ENCODE assay signal across 1 cellular context in the genomic region with DNA sequence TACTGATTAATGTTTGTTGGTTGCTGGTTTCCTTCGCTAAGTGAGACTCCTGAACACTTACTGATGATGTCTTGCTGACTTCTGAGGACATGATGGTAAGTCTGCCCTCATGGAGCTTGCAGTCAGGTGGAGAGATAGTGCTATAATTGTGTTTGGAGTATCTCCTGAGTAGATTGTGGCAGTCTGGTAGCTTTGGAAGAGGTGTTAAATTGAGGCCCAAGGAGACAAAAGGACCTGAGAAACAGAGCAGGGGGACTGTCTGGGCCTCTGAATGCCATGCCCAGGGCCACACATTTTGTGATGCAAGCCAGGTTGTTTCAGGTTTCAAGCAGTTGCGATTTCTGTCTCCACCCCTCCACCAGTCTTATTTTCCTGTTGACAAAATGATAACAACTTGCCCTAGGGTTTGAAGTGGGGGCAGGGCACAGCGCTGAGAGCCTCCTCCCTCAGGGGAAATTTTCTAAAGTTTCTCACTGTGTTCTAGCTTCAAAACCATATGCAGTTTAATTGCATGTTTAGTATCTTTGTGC.
TF ChIP-seq lines count a peak whose summit lies in the region.

No MANE protein-coding gene starts in this region.

TF ChIP-seq in K562, 482 proteins besides CTCF, POLR2A, EP300 and RAD21 (continued from another document and continues in another):
- TF ChIP-seq, protein P1, sequence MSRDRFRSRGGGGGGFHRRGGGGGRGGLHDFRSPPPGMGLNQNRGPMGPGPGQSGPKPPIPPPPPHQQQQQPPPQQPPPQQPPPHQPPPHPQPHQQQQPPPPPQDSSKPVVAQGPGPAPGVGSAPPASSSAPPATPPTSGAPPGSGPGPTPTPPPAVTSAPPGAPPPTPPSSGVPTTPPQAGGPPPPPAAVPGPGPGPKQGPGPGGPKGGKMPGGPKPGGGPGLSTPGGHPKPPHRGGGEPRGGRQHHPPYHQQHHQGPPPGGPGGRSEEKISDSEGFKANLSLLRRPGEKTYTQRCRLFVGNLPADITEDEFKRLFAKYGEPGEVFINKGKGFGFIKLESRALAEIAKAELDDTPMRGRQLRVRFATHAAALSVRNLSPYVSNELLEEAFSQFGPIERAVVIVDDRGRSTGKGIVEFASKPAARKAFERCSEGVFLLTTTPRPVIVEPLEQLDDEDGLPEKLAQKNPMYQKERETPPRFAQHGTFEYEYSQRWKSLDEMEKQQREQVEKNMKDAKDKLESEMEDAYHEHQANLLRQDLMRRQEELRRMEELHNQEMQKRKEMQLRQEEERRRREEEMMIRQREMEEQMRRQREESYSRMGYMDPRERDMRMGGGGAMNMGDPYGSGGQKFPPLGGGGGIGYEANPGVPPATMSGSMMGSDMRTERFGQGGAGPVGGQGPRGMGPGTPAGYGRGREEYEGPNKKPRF (IDR thresholded peaks at IDR 0.05; ENCODE audit: low read depth, low read length): no peak
- TF ChIP-seq ZNF707 (CRISPR knock-in tag; conservative IDR thresholded peaks at IDR 0.05): no peak
- TF ChIP-seq, protein P2, sequence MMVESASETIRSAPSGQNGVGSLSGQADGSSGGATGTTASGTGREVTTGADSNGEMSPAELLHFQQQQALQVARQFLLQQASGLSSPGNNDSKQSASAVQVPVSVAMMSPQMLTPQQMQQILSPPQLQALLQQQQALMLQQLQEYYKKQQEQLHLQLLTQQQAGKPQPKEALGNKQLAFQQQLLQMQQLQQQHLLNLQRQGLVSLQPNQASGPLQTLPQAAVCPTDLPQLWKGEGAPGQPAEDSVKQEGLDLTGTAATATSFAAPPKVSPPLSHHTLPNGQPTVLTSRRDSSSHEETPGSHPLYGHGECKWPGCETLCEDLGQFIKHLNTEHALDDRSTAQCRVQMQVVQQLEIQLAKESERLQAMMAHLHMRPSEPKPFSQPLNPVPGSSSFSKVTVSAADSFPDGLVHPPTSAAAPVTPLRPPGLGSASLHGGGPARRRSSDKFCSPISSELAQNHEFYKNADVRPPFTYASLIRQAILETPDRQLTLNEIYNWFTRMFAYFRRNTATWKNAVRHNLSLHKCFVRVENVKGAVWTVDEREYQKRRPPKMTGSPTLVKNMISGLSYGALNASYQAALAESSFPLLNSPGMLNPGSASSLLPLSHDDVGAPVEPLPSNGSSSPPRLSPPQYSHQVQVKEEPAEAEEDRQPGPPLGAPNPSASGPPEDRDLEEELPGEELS (CRISPR knock-in tag; IDR thresholded peaks at IDR 0.05; ENCODE audit: borderline replicate concordance): no peak
- TF ChIP-seq CC2D1A (IDR thresholded peaks at IDR 0.05): no peak; the same call in 1 of the 2 replicates
- no peak for TF ChIP-seq RBM22 (IDR thresholded peaks at IDR 0.05; ENCODE audit: low read depth, low read length, poor library complexity, severe bottlenecking)
- TF ChIP-seq MAFK (IDR thresholded peaks at IDR 0.05; ENCODE audit: low read length): no peak
- TF ChIP-seq RBM34 (IDR thresholded peaks at IDR 0.05; ENCODE audit: borderline replicate concordance, insufficient read depth, low read length): no peak
- no peak for TF ChIP-seq NR4A1 (CRISPR knock-in tag; IDR thresholded peaks at IDR 0.05)
- no peak for TF ChIP-seq NR4A1 (tag; IDR thresholded peaks at IDR 0.05)
- no peak for TF ChIP-seq HLTF (IDR thresholded peaks at IDR 0.05)
- TF ChIP-seq, protein P3, sequence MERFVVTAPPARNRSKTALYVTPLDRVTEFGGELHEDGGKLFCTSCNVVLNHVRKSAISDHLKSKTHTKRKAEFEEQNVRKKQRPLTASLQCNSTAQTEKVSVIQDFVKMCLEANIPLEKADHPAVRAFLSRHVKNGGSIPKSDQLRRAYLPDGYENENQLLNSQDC (CRISPR knock-in tag; IDR thresholded peaks at IDR 0.05): no peak
- TF ChIP-seq, protein P4, sequence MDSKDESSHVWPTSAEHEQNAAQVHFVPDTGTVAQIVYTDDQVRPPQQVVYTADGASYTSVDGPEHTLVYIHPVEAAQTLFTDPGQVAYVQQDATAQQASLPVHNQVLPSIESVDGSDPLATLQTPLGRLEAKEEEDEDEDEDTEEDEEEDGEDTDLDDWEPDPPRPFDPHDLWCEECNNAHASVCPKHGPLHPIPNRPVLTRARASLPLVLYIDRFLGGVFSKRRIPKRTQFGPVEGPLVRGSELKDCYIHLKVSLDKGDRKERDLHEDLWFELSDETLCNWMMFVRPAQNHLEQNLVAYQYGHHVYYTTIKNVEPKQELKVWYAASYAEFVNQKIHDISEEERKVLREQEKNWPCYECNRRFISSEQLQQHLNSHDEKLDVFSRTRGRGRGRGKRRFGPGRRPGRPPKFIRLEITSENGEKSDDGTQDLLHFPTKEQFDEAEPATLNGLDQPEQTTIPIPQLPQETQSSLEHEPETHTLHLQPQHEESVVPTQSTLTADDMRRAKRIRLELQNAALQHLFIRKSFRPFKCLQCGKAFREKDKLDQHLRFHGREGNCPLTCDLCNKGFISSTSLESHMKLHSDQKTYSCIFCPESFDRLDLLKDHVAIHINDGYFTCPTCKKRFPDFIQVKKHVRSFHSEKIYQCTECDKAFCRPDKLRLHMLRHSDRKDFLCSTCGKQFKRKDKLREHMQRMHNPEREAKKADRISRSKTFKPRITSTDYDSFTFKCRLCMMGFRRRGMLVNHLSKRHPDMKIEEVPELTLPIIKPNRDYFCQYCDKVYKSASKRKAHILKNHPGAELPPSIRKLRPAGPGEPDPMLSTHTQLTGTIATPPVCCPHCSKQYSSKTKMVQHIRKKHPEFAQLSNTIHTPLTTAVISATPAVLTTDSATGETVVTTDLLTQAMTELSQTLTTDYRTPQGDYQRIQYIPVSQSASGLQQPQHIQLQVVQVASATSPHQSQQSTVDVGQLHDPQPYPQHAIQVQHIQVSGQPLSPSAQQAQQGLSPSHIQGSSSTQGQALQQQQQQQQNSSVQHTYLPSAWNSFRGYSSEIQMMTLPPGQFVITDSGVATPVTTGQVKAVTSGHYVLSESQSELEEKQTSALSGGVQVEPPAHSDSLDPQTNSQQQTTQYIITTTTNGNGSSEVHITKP (IDR thresholded peaks at IDR 0.05; ENCODE audit: partially characterized antibody): no peak
- TF ChIP-seq, protein P5, sequence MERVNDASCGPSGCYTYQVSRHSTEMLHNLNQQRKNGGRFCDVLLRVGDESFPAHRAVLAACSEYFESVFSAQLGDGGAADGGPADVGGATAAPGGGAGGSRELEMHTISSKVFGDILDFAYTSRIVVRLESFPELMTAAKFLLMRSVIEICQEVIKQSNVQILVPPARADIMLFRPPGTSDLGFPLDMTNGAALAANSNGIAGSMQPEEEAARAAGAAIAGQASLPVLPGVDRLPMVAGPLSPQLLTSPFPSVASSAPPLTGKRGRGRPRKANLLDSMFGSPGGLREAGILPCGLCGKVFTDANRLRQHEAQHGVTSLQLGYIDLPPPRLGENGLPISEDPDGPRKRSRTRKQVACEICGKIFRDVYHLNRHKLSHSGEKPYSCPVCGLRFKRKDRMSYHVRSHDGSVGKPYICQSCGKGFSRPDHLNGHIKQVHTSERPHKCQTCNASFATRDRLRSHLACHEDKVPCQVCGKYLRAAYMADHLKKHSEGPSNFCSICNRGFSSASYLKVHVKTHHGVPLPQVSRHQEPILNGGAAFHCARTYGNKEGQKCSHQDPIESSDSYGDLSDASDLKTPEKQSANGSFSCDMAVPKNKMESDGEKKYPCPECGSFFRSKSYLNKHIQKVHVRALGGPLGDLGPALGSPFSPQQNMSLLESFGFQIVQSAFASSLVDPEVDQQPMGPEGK (CRISPR knock-in tag; IDR thresholded peaks at IDR 0.05; ENCODE audit: borderline replicate concordance): no peak
- no peak for TF ChIP-seq ZNF561 (CRISPR knock-in tag; conservative IDR thresholded peaks at IDR 0.05)
- TF ChIP-seq EWSR1 (IDR thresholded peaks at IDR 0.05; ENCODE audit: borderline replicate concordance, low read depth, partially characterized antibody): no peak
- TF ChIP-seq, protein P6, sequence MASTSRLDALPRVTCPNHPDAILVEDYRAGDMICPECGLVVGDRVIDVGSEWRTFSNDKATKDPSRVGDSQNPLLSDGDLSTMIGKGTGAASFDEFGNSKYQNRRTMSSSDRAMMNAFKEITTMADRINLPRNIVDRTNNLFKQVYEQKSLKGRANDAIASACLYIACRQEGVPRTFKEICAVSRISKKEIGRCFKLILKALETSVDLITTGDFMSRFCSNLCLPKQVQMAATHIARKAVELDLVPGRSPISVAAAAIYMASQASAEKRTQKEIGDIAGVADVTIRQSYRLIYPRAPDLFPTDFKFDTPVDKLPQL (IDR thresholded peaks at IDR 0.05; ENCODE audit: extremely low read depth, insufficient read length): no peak
- no peak for TF ChIP-seq HDAC3 (IDR thresholded peaks at IDR 0.05; ENCODE audit: borderline replicate concordance, partially characterized antibody)
- TF ChIP-seq ERF (CRISPR knock-in tag; IDR thresholded peaks at IDR 0.05): no peak
- no peak for TF ChIP-seq ZSCAN32 (CRISPR knock-in tag; IDR thresholded peaks at IDR 0.05)
- TF ChIP-seq, protein P7, sequence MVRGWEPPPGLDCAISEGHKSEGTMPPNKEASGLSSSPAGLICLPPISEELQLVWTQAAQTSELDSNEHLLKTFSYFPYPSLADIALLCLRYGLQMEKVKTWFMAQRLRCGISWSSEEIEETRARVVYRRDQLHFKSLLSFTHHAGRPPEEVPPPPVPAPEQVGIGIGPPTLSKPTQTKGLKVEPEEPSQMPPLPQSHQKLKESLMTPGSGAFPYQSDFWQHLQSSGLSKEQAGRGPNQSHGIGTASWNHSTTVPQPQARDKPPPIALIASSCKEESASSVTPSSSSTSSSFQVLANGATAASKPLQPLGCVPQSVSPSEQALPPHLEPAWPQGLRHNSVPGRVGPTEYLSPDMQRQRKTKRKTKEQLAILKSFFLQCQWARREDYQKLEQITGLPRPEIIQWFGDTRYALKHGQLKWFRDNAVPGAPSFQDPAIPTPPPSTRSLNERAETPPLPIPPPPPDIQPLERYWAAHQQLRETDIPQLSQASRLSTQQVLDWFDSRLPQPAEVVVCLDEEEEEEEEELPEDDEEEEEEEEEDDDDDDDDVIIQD (CRISPR knock-in tag; IDR thresholded peaks at IDR 0.05): no peak
- TF ChIP-seq MTA1 (IDR thresholded peaks at IDR 0.05; ENCODE audit: borderline replicate concordance): no peak
- TF ChIP-seq, protein P8, sequence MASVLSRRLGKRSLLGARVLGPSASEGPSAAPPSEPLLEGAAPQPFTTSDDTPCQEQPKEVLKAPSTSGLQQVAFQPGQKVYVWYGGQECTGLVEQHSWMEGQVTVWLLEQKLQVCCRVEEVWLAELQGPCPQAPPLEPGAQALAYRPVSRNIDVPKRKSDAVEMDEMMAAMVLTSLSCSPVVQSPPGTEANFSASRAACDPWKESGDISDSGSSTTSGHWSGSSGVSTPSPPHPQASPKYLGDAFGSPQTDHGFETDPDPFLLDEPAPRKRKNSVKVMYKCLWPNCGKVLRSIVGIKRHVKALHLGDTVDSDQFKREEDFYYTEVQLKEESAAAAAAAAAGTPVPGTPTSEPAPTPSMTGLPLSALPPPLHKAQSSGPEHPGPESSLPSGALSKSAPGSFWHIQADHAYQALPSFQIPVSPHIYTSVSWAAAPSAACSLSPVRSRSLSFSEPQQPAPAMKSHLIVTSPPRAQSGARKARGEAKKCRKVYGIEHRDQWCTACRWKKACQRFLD (CRISPR knock-in tag; IDR thresholded peaks at IDR 0.05): no peak
- peak; percentile 38 for TF ChIP-seq CBFA2T3 (IDR thresholded peaks at IDR 0.05)
- no peak; the same call in 1 of the 2 replicates for TF ChIP-seq ELF1 (tag; IDR thresholded peaks at IDR 0.05)
- TF ChIP-seq OTX1 (CRISPR knock-in tag; IDR thresholded peaks at IDR 0.05): no peak
- TF ChIP-seq ETV5 (CRISPR knock-in tag; IDR thresholded peaks at IDR 0.05; ENCODE audit: low read depth): no peak
- no peak for TF ChIP-seq POLR3G (IDR thresholded peaks at IDR 0.05; ENCODE audit: extremely low read depth, insufficient read length, insufficient replicate concordance)
- TF ChIP-seq, protein P9, sequence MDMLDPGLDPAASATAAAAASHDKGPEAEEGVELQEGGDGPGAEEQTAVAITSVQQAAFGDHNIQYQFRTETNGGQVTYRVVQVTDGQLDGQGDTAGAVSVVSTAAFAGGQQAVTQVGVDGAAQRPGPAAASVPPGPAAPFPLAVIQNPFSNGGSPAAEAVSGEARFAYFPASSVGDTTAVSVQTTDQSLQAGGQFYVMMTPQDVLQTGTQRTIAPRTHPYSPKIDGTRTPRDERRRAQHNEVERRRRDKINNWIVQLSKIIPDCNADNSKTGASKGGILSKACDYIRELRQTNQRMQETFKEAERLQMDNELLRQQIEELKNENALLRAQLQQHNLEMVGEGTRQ (CRISPR knock-in tag; IDR thresholded peaks at IDR 0.05): no peak
- peak; percentile 99 for TF ChIP-seq TRIM28 (IDR thresholded peaks at IDR 0.05)
- TF ChIP-seq KLF1 (tag; IDR thresholded peaks at IDR 0.05): no peak
- TF ChIP-seq, protein P10, sequence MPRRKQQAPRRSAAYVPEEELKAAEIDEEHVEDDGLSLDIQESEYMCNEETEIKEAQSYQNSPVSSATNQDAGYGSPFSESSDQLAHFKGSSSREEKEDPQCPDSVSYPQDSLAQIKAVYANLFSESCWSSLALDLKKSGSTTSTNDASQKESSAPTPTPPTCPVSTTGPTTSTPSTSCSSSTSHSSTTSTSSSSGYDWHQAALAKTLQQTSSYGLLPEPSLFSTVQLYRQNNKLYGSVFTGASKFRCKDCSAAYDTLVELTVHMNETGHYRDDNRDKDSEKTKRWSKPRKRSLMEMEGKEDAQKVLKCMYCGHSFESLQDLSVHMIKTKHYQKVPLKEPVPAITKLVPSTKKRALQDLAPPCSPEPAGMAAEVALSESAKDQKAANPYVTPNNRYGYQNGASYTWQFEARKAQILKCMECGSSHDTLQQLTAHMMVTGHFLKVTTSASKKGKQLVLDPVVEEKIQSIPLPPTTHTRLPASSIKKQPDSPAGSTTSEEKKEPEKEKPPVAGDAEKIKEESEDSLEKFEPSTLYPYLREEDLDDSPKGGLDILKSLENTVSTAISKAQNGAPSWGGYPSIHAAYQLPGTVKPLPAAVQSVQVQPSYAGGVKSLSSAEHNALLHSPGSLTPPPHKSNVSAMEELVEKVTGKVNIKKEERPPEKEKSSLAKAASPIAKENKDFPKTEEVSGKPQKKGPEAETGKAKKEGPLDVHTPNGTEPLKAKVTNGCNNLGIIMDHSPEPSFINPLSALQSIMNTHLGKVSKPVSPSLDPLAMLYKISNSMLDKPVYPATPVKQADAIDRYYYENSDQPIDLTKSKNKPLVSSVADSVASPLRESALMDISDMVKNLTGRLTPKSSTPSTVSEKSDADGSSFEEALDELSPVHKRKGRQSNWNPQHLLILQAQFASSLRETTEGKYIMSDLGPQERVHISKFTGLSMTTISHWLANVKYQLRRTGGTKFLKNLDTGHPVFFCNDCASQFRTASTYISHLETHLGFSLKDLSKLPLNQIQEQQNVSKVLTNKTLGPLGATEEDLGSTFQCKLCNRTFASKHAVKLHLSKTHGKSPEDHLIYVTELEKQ (CRISPR knock-in tag; IDR thresholded peaks at IDR 0.05): no peak
- TF ChIP-seq SMARCA5 (IDR thresholded peaks at IDR 0.05): no peak
